ENCODE assay signal across 19 cellular contexts in the genomic region with DNA sequence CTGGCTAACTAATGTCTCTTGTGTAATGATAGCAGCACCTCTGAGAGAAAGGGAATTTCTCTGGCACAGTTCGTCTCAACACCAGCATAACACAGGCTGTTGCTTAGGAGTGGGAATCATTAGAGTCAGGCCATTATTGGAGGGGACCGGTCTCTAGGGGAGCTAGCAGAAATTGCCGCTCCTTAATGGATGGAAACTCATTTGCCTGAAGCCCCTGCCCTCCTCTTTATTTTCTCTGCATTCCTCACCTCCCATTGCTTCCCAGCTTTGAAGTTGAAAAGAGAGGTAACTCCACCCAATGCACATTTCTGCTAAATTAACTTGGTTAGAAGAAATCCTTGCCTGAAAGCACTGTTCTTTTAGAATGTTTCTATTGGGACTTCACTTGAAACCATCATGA. TPM values are rescaled to one million over a fixed set of nuclear protein-coding genes. Genes with fewer than 3 reads are reported as not detected.
"Had no signal": no experiment of that assay in that cellular context is flagged by ENCODE, and none has a peak within 500 bp of the region (broad histone marks: within the 10 kb centered on the region; RNA-seq: fewer than 3 reads in every experiment).

No MANE protein-coding gene starts in this region.

- H3K27ac ChIP-seq: body of pancreas, thyroid gland had no signal

- H3K9me3 ChIP-seq: body of pancreas, right lobe of liver, thyroid gland had no signal

- H3K4me3 Mint-ChIP-seq: activated CD4-positive, alpha-beta T cell treated with anti-CD3 and anti-CD28 coated beads for 36 hours; activated naive CD8-positive, alpha-beta T cell treated with anti-CD3 and anti-CD28 coated beads, Interleukin-2, amount 10 ng/mL, durations not matched to agents 7 days and 5 days; activated T-helper 1 cell treated with anti-CD3 and anti-CD28 coated beads, Interleukin-12 subunit alpha, Interleukin-12 subunit beta, Interleukin-2, Interleukin-4 antibody, amounts not matched to agents 30 ng/mL and 10 ng/mL and 1 ng/mL, durations not matched to agents 14 hours and 24 hours and 36 hours; stimulated activated memory B cell treated with anti-CD40 and anti-IgM and Interleukin-4, amounts not matched to agents 10 μg/mL and 1 μg/mL and 100 μg/mL, for 72 hours; T-helper 2 cell treated with Interferon-gamma antibody and Interleukin-4, amounts not matched to agents 5 μg/mL and 100 μg/mL, for 36 hours had no signal

- H3K36me3 ChIP-seq: thyroid gland had no signal

- H3K9me3 Mint-ChIP-seq: activated naive CD8-positive, alpha-beta T cell treated with anti-CD3 and anti-CD28 coated beads, Interleukin-2, amount 10 ng/mL, durations not matched to agents 7 days and 5 days; activated T-helper 1 cell treated with anti-CD3 and anti-CD28 coated beads, Interleukin-12 subunit alpha, Interleukin-12 subunit beta, Interleukin-2, Interleukin-4 antibody, amounts not matched to agents 30 ng/mL and 10 ng/mL and 1 ng/mL, durations not matched to agents 14 hours and 24 hours and 36 hours; stimulated activated memory B cell treated with anti-CD40 and anti-IgM and Interleukin-4, amounts not matched to agents 10 μg/mL and 1 μg/mL and 100 μg/mL, for 72 hours; T-helper 2 cell treated with Interferon-gamma antibody and Interleukin-4, amounts not matched to agents 5 μg/mL and 100 μg/mL, for 36 hours had no signal

- H3K4me3 ChIP-seq: body of pancreas, right lobe of liver, smooth muscle cell, thyroid gland had no signal

- H2AFZ ChIP-seq: parathyroid adenoma had no signal

- H3K27ac Mint-ChIP-seq: activated CD4-positive, alpha-beta T cell treated with anti-CD3 and anti-CD28 coated beads for 36 hours; activated naive CD8-positive, alpha-beta T cell treated with anti-CD3 and anti-CD28 coated beads, Interleukin-2, amount 10 ng/mL, durations not matched to agents 7 days and 5 days; activated T-helper 1 cell treated with anti-CD3 and anti-CD28 coated beads, Interleukin-12 subunit alpha, Interleukin-12 subunit beta, Interleukin-2, Interleukin-4 antibody, amounts not matched to agents 30 ng/mL and 10 ng/mL and 1 ng/mL, durations not matched to agents 14 hours and 24 hours and 36 hours; stimulated activated memory B cell treated with anti-CD40 and anti-IgM and Interleukin-4, amounts not matched to agents 10 μg/mL and 1 μg/mL and 100 μg/mL, for 72 hours; T-helper 2 cell treated with Interferon-gamma antibody and Interleukin-4, amounts not matched to agents 5 μg/mL and 100 μg/mL, for 36 hours had no signal

- H3K9ac ChIP-seq: parathyroid adenoma had no signal

- H3K27me3 ChIP-seq: body of pancreas, right lobe of liver, thyroid gland had no signal

- H3K4me2 ChIP-seq: smooth muscle cell had no signal

- DNase-seq: activated CD4-positive, alpha-beta T cell treated with anti-CD3 and anti-CD28 coated beads for 36 hours; activated CD4-positive, alpha-beta T cell treated with anti-CD3 and anti-CD28 coated beads, Interleukin-2, amount 50 U/mL, for 48 hours; activated gamma-delta T cell treated with Interleukin-2 at 50 U/mL for 16 hours; activated naive CD8-positive, alpha-beta T cell treated with anti-CD3 and anti-CD28 coated beads, Interleukin-2, amount 10 ng/mL, durations not matched to agents 7 days and 5 days; activated T-cell treated with anti-CD3 and anti-CD28 coated beads for 4 hours; amygdala; body of pancreas; caudate nucleus; foreskin melanocyte; hypothalamus; kidney; right lobe of liver; stimulated activated CD4-positive, alpha-beta T cell treated with anti-CD3 and anti-CD28 coated beads, Interleukin-4, amount 100 ng/mL, for 24 hours; thyroid gland had no signal

- H3K27me3 Mint-ChIP-seq: activated CD4-positive, alpha-beta T cell treated with anti-CD3 and anti-CD28 coated beads for 36 hours; activated naive CD8-positive, alpha-beta T cell treated with anti-CD3 and anti-CD28 coated beads, Interleukin-2, amount 10 ng/mL, durations not matched to agents 7 days and 5 days; stimulated activated memory B cell treated with anti-CD40 and anti-IgM and Interleukin-4, amounts not matched to agents 10 μg/mL and 1 μg/mL and 100 μg/mL, for 72 hours had no signal

RNA-seq across cellular contexts. Expression of a gene that starts 11.9 kb away (rescaled TPM):
- total RNA-seq: smooth muscle cell had no signal
- polyA plus RNA-seq: smooth muscle cell had no signal
